7 cellular contexts compared by ENCODE assay signal in the genomic region with DNA sequence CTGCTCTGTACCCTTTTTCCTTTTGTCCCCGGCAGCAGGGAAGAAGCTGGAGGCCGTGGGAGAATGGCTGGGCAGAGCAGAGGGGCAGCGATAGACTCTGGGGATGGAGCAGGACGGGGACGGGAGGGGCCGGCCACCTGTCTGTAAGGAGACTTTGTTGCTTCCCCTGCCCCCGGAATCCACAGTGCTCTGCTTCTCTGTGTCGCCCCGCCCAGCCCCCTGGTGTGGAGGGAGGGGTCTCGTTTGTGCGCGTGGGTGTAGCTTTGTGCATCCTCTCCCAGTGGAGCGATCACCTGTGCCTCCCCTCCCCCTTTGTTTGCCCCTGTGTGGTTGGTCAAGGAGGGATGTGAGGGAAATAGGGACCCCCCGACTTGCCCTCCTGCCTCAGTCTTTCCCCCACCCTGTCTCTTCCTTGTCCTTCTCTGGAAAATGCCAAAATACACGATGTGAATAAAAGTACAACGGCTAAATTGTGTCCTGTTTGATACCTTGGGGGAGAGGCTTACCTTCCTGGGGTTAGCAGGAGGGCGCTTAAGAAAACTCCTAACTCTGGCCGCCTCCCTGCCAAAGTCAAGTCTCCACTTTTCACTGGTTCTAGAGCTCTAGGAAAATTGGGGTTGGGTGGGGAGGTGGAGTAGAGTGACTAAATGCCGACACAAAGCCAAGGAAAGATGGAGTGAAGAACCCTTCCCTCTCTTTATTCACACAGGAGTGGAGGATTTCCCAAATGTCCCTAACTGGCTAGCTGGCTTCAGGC. TPM values are rescaled to one million over a fixed set of nuclear protein-coding genes. Genes with fewer than 3 reads are reported as not detected.
A peak's percentile ranks its signal among the peaks of the same experiment; 100 is the strongest.
DNase-seq lines count a peak whose midpoint lies in the region; ATAC-seq and TF ChIP-seq lines count a peak whose summit lies in the region.

No MANE protein-coding gene starts in this region.

- CTCF ChIA-PET in WTC11 (lab: Charles Lee) = interaction anchor here (0.7 to 8.5 kb wide), 6 partner anchors 13 to 182 kb away, joined by 3 to 181 read pairs (median 4); a partner anchor contains a TSS

- H3K36me3 Mint-ChIP-seq in HFFc6 (ENCODE audit: low read depth) (peaks cover 62% of the 10 kb centered on the region), WTC11 (peaks cover 64% of the 10 kb centered on the region)

- H3K9me3 Mint-ChIP-seq in HFFc6 = no peaks in the 10 kb centered on the region
- H3K9me3 Mint-ChIP-seq in WTC11 = no peaks in the 10 kb centered on the region

- POLR2A ChIA-PET in WTC11 (lab: Charles Lee) = interaction anchor here (0.7 to 4.3 kb wide), 7 partner anchors 14 to 177 kb away, joined by 3 to 33 read pairs (median 3); a partner anchor contains a TSS

- H3K27me3 Mint-ChIP-seq in HFFc6 (ENCODE audit: insufficient read depth) = peaks cover 17% of the 10 kb centered on the region
- no peaks in the 10 kb centered on the region for H3K27me3 Mint-ChIP-seq in WTC11 (ENCODE audit: low read depth)

- H3K4me3 Mint-ChIP-seq in HFFc6 (peak overlapping the region; percentile 97), WTC11 (peak overlapping the region; percentile 89)

- H3K36me3 ChIP-seq in iPS-15b (ENCODE audit: control insufficient read depth, insufficient read depth, low read length) = peaks cover 48% of the 10 kb centered on the region

- no peak; the same call in 1 of the 2 replicates for ATAC-seq in WTC11

- peaks cover 44% of the 10 kb centered on the region for H3K4me1 Mint-ChIP-seq in HFFc6 (ENCODE audit: low read depth)
- peaks cover 50% of the 10 kb centered on the region for H3K4me1 Mint-ChIP-seq in WTC11

- H3K4me1 ChIP-seq in iPS-15b (ENCODE audit: control insufficient read depth, insufficient read depth, low read length) = peaks cover 13% of the 10 kb centered on the region

- H3K27ac Mint-ChIP-seq in HFFc6 (peak overlapping the region; percentile 90), WTC11 (peak overlapping the region; percentile 68)

- DNase-seq in HFFc6 (no peak), WTC11 (ENCODE audit: low spot score) (peak; percentile 56), GM10266 (ENCODE audit: extremely low spot score) (no peak), NCI-H1105 (lab: John Stamatoyannopoulos, UW) (no peak), NCI-H2081 treated with DMSO at 0.1 percent for 48 hours (lab: John Stamatoyannopoulos, UW) (no peak)
- peak; percentile 39 for DNase-seq in stimulated activated CD8-positive, alpha-beta memory T cell treated with anti-CD3 and anti-CD28 coated beads, Interleukin-4, amount 100 ng/mL, for 48 hours

- no peak for TF ChIP-seq CTCF in HFFc6 (IDR thresholded peaks at IDR 0.05)
- TF ChIP-seq CTCF in WTC11 (IDR thresholded peaks at IDR 0.05) = no peak
- no peak for TF ChIP-seq CTCF in GM10266 (IDR thresholded peaks at IDR 0.05; ENCODE audit: control insufficient read depth, insufficient read depth, low read depth, missing control alignments)

- peak overlapping the region; percentile 57 for H3K4me3 ChIP-seq in iPS-15b (ENCODE audit: low read depth, low read length)

- no peaks in the 10 kb centered on the region for H3K27me3 ChIP-seq in iPS-15b (ENCODE audit: control insufficient read depth, insufficient read depth, low read length)

- peak overlapping the region; percentile 38 for H3K9ac ChIP-seq in iPS-15b (ENCODE audit: low read depth, low read length)

- H3K9me3 ChIP-seq in iPS-15b (ENCODE audit: control insufficient read depth, insufficient read depth, low read length) = no peaks in the 10 kb centered on the region

TF ChIP-seq in WTC11, 78 proteins besides CTCF, POLR2A, EP300 and RAD21:
- TF ChIP-seq, protein P1, sequence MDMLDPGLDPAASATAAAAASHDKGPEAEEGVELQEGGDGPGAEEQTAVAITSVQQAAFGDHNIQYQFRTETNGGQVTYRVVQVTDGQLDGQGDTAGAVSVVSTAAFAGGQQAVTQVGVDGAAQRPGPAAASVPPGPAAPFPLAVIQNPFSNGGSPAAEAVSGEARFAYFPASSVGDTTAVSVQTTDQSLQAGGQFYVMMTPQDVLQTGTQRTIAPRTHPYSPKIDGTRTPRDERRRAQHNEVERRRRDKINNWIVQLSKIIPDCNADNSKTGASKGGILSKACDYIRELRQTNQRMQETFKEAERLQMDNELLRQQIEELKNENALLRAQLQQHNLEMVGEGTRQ (CRISPR knock-in tag; IDR thresholded peaks at IDR 0.05) = no peak
- TF ChIP-seq TCF7 (CRISPR knock-in tag; IDR thresholded peaks at IDR 0.05; ENCODE audit: low read depth) = no peak
- no peak for TF ChIP-seq ZNF138 (CRISPR knock-in tag; conservative IDR thresholded peaks at IDR 0.05)
- TF ChIP-seq SMAD3 (CRISPR knock-in tag; IDR thresholded peaks at IDR 0.05; ENCODE audit: borderline replicate concordance) = no peak
- TF ChIP-seq, protein P2, sequence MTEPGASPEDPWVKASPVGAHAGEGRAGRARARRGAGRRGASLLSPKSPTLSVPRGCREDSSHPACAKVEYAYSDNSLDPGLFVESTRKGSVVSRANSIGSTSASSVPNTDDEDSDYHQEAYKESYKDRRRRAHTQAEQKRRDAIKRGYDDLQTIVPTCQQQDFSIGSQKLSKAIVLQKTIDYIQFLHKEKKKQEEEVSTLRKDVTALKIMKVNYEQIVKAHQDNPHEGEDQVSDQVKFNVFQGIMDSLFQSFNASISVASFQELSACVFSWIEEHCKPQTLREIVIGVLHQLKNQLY (CRISPR knock-in tag; IDR thresholded peaks at IDR 0.05) = no peak
- TF ChIP-seq SOX15 (CRISPR knock-in tag; IDR thresholded peaks at IDR 0.05) = no peak
- TF ChIP-seq, protein P3, sequence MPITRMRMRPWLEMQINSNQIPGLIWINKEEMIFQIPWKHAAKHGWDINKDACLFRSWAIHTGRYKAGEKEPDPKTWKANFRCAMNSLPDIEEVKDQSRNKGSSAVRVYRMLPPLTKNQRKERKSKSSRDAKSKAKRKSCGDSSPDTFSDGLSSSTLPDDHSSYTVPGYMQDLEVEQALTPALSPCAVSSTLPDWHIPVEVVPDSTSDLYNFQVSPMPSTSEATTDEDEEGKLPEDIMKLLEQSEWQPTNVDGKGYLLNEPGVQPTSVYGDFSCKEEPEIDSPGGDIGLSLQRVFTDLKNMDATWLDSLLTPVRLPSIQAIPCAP (CRISPR knock-in tag; IDR thresholded peaks at IDR 0.05) = no peak
- TF ChIP-seq, protein P4, sequence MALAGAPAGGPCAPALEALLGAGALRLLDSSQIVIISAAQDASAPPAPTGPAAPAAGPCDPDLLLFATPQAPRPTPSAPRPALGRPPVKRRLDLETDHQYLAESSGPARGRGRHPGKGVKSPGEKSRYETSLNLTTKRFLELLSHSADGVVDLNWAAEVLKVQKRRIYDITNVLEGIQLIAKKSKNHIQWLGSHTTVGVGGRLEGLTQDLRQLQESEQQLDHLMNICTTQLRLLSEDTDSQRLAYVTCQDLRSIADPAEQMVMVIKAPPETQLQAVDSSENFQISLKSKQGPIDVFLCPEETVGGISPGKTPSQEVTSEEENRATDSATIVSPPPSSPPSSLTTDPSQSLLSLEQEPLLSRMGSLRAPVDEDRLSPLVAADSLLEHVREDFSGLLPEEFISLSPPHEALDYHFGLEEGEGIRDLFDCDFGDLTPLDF (CRISPR knock-in tag; IDR thresholded peaks at IDR 0.05) = no peak
- no peak for TF ChIP-seq OVOL2 (CRISPR knock-in tag; IDR thresholded peaks at IDR 0.05; ENCODE audit: borderline replicate concordance)
- TF ChIP-seq SMAD4 (CRISPR knock-in tag; IDR thresholded peaks at IDR 0.05) = no peak
- TF ChIP-seq, protein P5, sequence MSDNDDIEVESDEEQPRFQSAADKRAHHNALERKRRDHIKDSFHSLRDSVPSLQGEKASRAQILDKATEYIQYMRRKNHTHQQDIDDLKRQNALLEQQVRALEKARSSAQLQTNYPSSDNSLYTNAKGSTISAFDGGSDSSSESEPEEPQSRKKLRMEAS (CRISPR knock-in tag; IDR thresholded peaks at IDR 0.05) = no peak
- no peak for TF ChIP-seq ZNF423 (CRISPR knock-in tag; IDR thresholded peaks at IDR 0.05)
- TF ChIP-seq IRF2 (CRISPR knock-in tag; IDR thresholded peaks at IDR 0.05; ENCODE audit: borderline replicate concordance, low read depth) = no peak
- TF ChIP-seq ZNF671 (CRISPR knock-in tag; IDR thresholded peaks at IDR 0.05) = no peak
- no peak for TF ChIP-seq KAT7 (CRISPR knock-in tag; IDR thresholded peaks at IDR 0.05; ENCODE audit: borderline replicate concordance)
- TF ChIP-seq, protein P6, sequence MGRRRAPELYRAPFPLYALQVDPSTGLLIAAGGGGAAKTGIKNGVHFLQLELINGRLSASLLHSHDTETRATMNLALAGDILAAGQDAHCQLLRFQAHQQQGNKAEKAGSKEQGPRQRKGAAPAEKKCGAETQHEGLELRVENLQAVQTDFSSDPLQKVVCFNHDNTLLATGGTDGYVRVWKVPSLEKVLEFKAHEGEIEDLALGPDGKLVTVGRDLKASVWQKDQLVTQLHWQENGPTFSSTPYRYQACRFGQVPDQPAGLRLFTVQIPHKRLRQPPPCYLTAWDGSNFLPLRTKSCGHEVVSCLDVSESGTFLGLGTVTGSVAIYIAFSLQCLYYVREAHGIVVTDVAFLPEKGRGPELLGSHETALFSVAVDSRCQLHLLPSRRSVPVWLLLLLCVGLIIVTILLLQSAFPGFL (CRISPR knock-in tag; IDR thresholded peaks at IDR 0.05; ENCODE audit: borderline replicate concordance) = no peak
- TF ChIP-seq ZNF263 (CRISPR knock-in tag; IDR thresholded peaks at IDR 0.05; ENCODE audit: low read depth) = no peak
- no peak for TF ChIP-seq MYBL2 (CRISPR knock-in tag; IDR thresholded peaks at IDR 0.05)
- no peak for TF ChIP-seq PRRX2 (CRISPR knock-in tag; IDR thresholded peaks at IDR 0.05)
- TF ChIP-seq RELA (CRISPR knock-in tag; IDR thresholded peaks at IDR 0.05; ENCODE audit: borderline replicate concordance) = no peak
TF ChIP-seq in WTC11: peak in this region for 0.

RNA-seq across cellular contexts. Expression of a gene that starts 1.0 kb away (rescaled TPM):
- total RNA-seq in HFFc6 (2021; fragmentation: NEBNext Ultra II Directional; extraction: Animal tissue kit (Norgen Biotek cat#: 25700)) = 100 to 1,000 TPM; 853 to 931 (median 870) TPM
- 1,045 to 1,242 TPM (median 1,195 TPM) in 3 replicates for total RNA-seq in WTC11 (2021)

RNA-seq across cellular contexts. Expression of a gene that starts 6.8 kb away (rescaled TPM):
- 10 to 100 TPM; 12.1 to 13.9 (median 13.0) TPM for total RNA-seq in HFFc6 (2021; fragmentation: NEBNext Ultra II Directional; extraction: Animal tissue kit (Norgen Biotek cat#: 25700))
- 21.2 to 25.5 TPM (median 22.7 TPM) in 3 replicates for total RNA-seq in WTC11 (2021)

RNA-seq across cellular contexts. Expression of a gene that starts 14.4 kb away (rescaled TPM):
- total RNA-seq in HFFc6 (2021; fragmentation: NEBNext Ultra II Directional; extraction: Animal tissue kit (Norgen Biotek cat#: 25700)) = 100 to 1,000 TPM; 149 to 211 (median 182) TPM
- 141 to 158 TPM (median 149 TPM) in 3 replicates for total RNA-seq in WTC11 (2021)

RNA-seq across cellular contexts. Expression of a gene that starts 15.3 kb away (rescaled TPM):
- total RNA-seq in HFFc6 (2021; fragmentation: NEBNext Ultra II Directional; extraction: Animal tissue kit (Norgen Biotek cat#: 25700)) = 10 to 100 TPM; 24.0 to 62.5 (median 56.3) TPM
- 47.1 to 61.8 TPM (median 49.1 TPM) in 3 replicates for total RNA-seq in WTC11 (2021)

RNA-seq across cellular contexts. Expression of a gene that starts 25.6 kb away (rescaled TPM):
- total RNA-seq in HFFc6 (2021; fragmentation: NEBNext Ultra II Directional; extraction: Animal tissue kit (Norgen Biotek cat#: 25700)) = 1 to 10 TPM; 4.3 to 7.2 (median 6.3) TPM
- 14.0 to 16.5 TPM (median 14.3 TPM) in 3 replicates for total RNA-seq in WTC11 (2021)

Comparison
In these comparisons a context has a peak if more than half of its experiments do, and no peak if none do; other contexts are left out.
1. DNase-seq: peak in WTC11 (single experiment) and stimulated activated CD8-positive, alpha-beta memory T cell treated with anti-CD3 and anti-CD28 coated beads, Interleukin-4, amount 100 ng/mL, for 48 hours (single experiment); none in HFFc6 (single experiment), GM10266 (single experiment), NCI-H1105 (single experiment) and NCI-H2081 treated with DMSO at 0.1 percent for 48 hours (single experiment).